In the genomic region with DNA sequence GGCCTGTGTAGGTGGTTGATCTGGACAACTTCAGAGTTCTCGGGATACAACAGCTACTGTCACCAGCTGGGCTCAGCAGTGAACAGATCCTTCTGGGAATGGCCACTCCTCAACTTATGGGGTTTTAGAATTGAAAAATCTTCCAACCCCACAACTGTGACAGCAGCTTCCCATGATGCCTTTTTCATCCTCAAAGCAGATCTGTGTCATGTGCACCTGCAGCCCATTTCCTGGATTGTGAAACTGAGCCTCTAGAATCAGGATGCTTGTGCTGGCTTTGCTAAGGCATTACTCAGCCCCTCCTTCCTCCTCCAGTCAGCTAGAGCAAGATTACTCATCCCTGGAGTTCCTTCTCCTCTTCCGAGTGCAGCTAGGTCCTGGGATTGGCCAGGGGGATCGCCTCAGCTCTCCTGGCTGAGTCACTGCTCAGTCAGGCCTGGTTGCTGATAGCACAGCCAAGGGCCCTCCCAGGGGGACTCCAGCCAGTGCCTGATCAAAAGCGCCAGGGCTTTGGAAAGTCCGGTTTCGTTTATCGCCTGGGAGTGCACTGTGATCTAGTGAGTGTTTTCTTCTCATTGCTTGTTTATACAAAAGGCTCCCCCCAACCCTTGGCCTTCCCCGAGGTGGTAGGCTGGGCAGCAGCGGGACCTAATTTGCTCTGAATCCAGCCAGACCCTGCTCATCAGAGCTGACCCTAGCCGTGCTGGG, we compare ENCODE assay signal across 1 cellular context.
TF ChIP-seq lines count a peak whose summit lies in the region.

No MANE protein-coding gene starts in this region.

TF ChIP-seq in HEK293, 187 proteins besides CTCF, POLR2A, EP300 and RAD21 (continued from another document and continues in another):
- TF ChIP-seq, protein P1, sequence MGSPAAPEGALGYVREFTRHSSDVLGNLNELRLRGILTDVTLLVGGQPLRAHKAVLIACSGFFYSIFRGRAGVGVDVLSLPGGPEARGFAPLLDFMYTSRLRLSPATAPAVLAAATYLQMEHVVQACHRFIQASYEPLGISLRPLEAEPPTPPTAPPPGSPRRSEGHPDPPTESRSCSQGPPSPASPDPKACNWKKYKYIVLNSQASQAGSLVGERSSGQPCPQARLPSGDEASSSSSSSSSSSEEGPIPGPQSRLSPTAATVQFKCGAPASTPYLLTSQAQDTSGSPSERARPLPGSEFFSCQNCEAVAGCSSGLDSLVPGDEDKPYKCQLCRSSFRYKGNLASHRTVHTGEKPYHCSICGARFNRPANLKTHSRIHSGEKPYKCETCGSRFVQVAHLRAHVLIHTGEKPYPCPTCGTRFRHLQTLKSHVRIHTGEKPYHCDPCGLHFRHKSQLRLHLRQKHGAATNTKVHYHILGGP (tag by site-specific recombination; IDR thresholded peaks at IDR 0.05) = no peak
- TF ChIP-seq, protein P2, sequence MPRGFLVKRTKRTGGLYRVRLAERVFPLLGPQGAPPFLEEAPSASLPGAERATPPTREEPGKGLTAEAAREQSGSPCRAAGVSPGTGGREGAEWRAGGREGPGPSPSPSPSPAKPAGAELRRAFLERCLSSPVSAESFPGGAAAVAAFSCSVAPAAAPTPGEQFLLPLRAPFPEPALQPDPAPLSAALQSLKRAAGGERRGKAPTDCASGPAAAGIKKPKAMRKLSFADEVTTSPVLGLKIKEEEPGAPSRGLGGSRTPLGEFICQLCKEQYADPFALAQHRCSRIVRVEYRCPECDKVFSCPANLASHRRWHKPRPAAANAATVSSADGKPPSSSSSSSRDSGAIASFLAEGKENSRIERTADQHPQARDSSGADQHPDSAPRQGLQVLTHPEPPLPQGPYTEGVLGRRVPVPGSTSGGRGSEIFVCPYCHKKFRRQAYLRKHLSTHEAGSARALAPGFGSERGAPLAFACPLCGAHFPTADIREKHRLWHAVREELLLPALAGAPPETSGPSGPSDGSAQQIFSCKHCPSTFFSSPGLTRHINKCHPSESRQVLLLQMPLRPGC (tag by site-specific recombination; IDR thresholded peaks at IDR 0.05) = peak; percentile 74; the same call in 1 of the 2 replicates
- TF ChIP-seq HOXC10 (CRISPR knock-in tag; IDR thresholded peaks at IDR 0.05) (no peak), SCRT2 (tag by site-specific recombination; IDR thresholded peaks at IDR 0.05) (peak; percentile 53; the same call in 1 of the 2 replicates), ZNF239 (tag by site-specific recombination; IDR thresholded peaks at IDR 0.05) (no peak), KLF10 (tag by site-specific recombination; IDR thresholded peaks at IDR 0.05) (peak; percentile 99), ZNF16 (tag by site-specific recombination; IDR thresholded peaks at IDR 0.05; ENCODE audit: low read depth) (no peak), ZNF211 (tag by site-specific recombination; IDR thresholded peaks at IDR 0.05; ENCODE audit: low read depth) (no peak), ZNF830 (tag by site-specific recombination; IDR thresholded peaks at IDR 0.05; ENCODE audit: low read depth) (no peak), ZNF404 (tag by site-specific recombination; IDR thresholded peaks at IDR 0.05) (no peak), YY2 (tag by site-specific recombination; IDR thresholded peaks at IDR 0.05) (no peak), ZNF202 (tag by site-specific recombination; IDR thresholded peaks at IDR 0.05; ENCODE audit: borderline replicate concordance) (no peak), ZNF302 (tag by site-specific recombination; IDR thresholded peaks at IDR 0.05; ENCODE audit: low read depth) (no peak), SP2 (tag by site-specific recombination; IDR thresholded peaks at IDR 0.05) (peak; percentile 83), ZNF335 (tag by site-specific recombination; conservative IDR thresholded peaks at IDR 0.05) (peak; percentile 95), ZNF610 (tag by site-specific recombination; IDR thresholded peaks at IDR 0.05; ENCODE audit: borderline replicate concordance) (peak; percentile 32; the same call in 1 of the 2 replicates), HOXD13 (CRISPR knock-in tag; IDR thresholded peaks at IDR 0.05; ENCODE audit: borderline replicate concordance) (no peak), ZNF544 (tag by site-specific recombination; IDR thresholded peaks at IDR 0.05) (no peak), ZNF114 (tag by site-specific recombination; IDR thresholded peaks at IDR 0.05) (no peak), ZXDB (tag by site-specific recombination; IDR thresholded peaks at IDR 0.05) (peak; percentile 77), ZNF174 (tag by site-specific recombination; IDR thresholded peaks at IDR 0.05) (no peak), ZNF366 (tag by site-specific recombination; conservative IDR thresholded peaks at IDR 0.05) (peak; percentile 94), ZFP41 (tag by site-specific recombination; IDR thresholded peaks at IDR 0.05; ENCODE audit: borderline replicate concordance) (no peak), OSR2 (tag by site-specific recombination; IDR thresholded peaks at IDR 0.05) (no peak), SP7 (tag by site-specific recombination; IDR thresholded peaks at IDR 0.05) (peak; percentile 86), ZNF175 (tag by site-specific recombination; IDR thresholded peaks at IDR 0.05) (no peak), ZNF350 (tag by site-specific recombination; IDR thresholded peaks at IDR 0.05) (no peak), ZNF549 (tag by site-specific recombination; IDR thresholded peaks at IDR 0.05) (no peak), ZNF23 (tag by site-specific recombination; IDR thresholded peaks at IDR 0.05; ENCODE audit: borderline replicate concordance) (no peak), ZNF530 (tag by site-specific recombination; IDR thresholded peaks at IDR 0.05; ENCODE audit: low read depth) (no peak), ZBTB48 (tag by site-specific recombination; IDR thresholded peaks at IDR 0.05) (peak; percentile 35; the same call in 1 of the 2 replicates), ZNF585B (tag by site-specific recombination; IDR thresholded peaks at IDR 0.05) (no peak), KLF16 (tag by site-specific recombination; IDR thresholded peaks at IDR 0.05) (peak; percentile 54; the same call in 1 of the 2 replicates), SETDB1 (IDR thresholded peaks at IDR 0.05; ENCODE audit: insufficient read length, low read length) (peak; percentile 74), ZNF768 (tag by site-specific recombination; IDR thresholded peaks at IDR 0.05) (peak; percentile 100), ZNF157 (tag by site-specific recombination; IDR thresholded peaks at IDR 0.05) (no peak), ZNF121 (tag by site-specific recombination; IDR thresholded peaks at IDR 0.05) (peak; percentile 100), GLI2 (tag by site-specific recombination; IDR thresholded peaks at IDR 0.05; ENCODE audit: borderline replicate concordance, low read depth) (no peak), ZFP37 (tag by site-specific recombination; IDR thresholded peaks at IDR 0.05) (peak; percentile 67), ZNF324 (tag by site-specific recombination; IDR thresholded peaks at IDR 0.05) (peak; percentile 83; the same call in 1 of the 2 replicates), ZFP69B (tag by site-specific recombination; IDR thresholded peaks at IDR 0.05) (peak; percentile 67), ZSCAN30 (tag by site-specific recombination; IDR thresholded peaks at IDR 0.05) (peak; percentile 89), ZNF416 (tag by site-specific recombination; IDR thresholded peaks at IDR 0.05) (no peak), ZNF266 (tag by site-specific recombination; IDR thresholded peaks at IDR 0.05; ENCODE audit: low read depth) (no peak), ZNF391 (tag by site-specific recombination; IDR thresholded peaks at IDR 0.05; ENCODE audit: borderline replicate concordance, low read depth) (peak; percentile 80; the same call in 1 of the 2 replicates), TRIM28 (IDR thresholded peaks at IDR 0.05; ENCODE audit: borderline replicate concordance, low read length) (peak; percentile 97), ZSCAN4 (tag by site-specific recombination; IDR thresholded peaks at IDR 0.05) (peak; percentile 38; the same call in 1 of the 2 replicates), ZBTB1 (tag by site-specific recombination; IDR thresholded peaks at IDR 0.05) (no peak)
- TF ChIP-seq, protein P3, sequence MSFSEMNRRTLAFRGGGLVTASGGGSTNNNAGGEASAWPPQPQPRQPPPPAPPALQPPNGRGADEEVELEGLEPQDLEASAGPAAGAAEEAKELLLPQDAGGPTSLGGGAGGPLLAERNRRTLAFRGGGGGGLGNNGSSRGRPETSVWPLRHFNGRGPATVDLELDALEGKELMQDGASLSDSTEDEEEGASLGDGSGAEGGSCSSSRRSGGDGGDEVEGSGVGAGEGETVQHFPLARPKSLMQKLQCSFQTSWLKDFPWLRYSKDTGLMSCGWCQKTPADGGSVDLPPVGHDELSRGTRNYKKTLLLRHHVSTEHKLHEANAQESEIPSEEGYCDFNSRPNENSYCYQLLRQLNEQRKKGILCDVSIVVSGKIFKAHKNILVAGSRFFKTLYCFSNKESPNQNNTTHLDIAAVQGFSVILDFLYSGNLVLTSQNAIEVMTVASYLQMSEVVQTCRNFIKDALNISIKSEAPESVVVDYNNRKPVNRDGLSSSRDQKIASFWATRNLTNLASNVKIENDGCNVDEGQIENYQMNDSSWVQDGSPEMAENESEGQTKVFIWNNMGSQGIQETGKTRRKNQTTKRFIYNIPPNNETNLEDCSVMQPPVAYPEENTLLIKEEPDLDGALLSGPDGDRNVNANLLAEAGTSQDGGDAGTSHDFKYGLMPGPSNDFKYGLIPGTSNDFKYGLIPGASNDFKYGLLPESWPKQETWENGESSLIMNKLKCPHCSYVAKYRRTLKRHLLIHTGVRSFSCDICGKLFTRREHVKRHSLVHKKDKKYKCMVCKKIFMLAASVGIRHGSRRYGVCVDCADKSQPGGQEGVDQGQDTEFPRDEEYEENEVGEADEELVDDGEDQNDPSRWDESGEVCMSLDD (tag by site-specific recombination; IDR thresholded peaks at IDR 0.05) = no peak
- TF ChIP-seq, protein P4, sequence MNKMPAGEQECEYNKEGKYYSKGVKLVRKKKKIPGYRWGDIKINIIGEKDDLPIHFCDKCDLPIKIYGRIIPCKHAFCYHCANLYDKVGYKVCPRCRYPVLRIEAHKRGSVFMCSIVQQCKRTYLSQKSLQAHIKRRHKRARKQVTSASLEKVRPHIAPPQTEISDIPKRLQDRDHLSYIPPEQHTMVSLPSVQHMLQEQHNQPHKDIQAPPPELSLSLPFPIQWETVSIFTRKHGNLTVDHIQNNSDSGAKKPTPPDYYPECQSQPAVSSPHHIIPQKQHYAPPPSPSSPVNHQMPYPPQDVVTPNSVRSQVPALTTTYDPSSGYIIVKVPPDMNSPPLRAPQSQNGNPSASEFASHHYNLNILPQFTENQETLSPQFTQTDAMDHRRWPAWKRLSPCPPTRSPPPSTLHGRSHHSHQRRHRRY (tag by site-specific recombination; IDR thresholded peaks at IDR 0.05) = no peak
- TF ChIP-seq, protein P5, sequence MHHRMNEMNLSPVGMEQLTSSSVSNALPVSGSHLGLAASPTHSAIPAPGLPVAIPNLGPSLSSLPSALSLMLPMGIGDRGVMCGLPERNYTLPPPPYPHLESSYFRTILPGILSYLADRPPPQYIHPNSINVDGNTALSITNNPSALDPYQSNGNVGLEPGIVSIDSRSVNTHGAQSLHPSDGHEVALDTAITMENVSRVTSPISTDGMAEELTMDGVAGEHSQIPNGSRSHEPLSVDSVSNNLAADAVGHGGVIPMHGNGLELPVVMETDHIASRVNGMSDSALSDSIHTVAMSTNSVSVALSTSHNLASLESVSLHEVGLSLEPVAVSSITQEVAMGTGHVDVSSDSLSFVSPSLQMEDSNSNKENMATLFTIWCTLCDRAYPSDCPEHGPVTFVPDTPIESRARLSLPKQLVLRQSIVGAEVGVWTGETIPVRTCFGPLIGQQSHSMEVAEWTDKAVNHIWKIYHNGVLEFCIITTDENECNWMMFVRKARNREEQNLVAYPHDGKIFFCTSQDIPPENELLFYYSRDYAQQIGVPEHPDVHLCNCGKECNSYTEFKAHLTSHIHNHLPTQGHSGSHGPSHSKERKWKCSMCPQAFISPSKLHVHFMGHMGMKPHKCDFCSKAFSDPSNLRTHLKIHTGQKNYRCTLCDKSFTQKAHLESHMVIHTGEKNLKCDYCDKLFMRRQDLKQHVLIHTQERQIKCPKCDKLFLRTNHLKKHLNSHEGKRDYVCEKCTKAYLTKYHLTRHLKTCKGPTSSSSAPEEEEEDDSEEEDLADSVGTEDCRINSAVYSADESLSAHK (tag by site-specific recombination; IDR thresholded peaks at IDR 0.05) = no peak
- TF ChIP-seq, protein P6, sequence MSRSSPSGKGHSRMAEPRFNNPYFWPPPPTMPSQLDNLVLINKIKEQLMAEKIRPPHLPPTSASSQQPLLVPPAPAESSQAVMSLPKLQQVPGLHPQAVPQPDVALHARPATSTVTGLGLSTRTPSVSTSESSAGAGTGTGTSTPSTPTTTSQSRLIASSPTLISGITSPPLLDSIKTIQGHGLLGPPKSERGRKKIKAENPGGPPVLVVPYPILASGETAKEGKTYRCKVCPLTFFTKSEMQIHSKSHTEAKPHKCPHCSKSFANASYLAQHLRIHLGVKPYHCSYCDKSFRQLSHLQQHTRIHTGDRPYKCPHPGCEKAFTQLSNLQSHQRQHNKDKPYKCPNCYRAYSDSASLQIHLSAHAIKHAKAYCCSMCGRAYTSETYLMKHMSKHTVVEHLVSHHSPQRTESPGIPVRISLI (tag by site-specific recombination; IDR thresholded peaks at IDR 0.05) = no peak
- TF ChIP-seq, protein P7, sequence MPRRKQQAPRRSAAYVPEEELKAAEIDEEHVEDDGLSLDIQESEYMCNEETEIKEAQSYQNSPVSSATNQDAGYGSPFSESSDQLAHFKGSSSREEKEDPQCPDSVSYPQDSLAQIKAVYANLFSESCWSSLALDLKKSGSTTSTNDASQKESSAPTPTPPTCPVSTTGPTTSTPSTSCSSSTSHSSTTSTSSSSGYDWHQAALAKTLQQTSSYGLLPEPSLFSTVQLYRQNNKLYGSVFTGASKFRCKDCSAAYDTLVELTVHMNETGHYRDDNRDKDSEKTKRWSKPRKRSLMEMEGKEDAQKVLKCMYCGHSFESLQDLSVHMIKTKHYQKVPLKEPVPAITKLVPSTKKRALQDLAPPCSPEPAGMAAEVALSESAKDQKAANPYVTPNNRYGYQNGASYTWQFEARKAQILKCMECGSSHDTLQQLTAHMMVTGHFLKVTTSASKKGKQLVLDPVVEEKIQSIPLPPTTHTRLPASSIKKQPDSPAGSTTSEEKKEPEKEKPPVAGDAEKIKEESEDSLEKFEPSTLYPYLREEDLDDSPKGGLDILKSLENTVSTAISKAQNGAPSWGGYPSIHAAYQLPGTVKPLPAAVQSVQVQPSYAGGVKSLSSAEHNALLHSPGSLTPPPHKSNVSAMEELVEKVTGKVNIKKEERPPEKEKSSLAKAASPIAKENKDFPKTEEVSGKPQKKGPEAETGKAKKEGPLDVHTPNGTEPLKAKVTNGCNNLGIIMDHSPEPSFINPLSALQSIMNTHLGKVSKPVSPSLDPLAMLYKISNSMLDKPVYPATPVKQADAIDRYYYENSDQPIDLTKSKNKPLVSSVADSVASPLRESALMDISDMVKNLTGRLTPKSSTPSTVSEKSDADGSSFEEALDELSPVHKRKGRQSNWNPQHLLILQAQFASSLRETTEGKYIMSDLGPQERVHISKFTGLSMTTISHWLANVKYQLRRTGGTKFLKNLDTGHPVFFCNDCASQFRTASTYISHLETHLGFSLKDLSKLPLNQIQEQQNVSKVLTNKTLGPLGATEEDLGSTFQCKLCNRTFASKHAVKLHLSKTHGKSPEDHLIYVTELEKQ (tag by site-specific recombination; IDR thresholded peaks at IDR 0.05; ENCODE audit: borderline replicate concordance) = no peak
